In the genomic region with DNA sequence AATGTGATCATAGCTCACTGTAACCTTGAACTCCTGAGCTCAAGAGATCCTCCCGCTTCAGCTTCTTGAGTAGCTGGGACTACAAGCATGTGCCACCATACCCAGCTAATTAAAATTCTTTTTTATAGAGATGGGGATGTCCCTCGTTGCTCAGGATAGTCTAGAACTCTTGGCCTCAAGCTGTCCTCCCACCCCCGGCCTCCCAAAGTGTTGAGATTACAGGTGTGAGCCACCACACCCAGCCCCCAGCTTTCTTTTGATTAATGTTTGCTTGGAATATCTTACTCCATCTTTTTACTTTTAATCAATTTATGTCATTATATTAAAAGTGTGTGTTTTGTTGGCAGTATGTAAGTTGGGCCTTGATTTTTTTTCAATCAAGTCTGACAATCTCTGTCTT, we compare ENCODE assay signal across 21 cellular contexts. TPM values are rescaled to one million over a fixed set of nuclear protein-coding genes. Genes with fewer than 3 reads are reported as not detected.
DNase-seq lines count a peak whose midpoint lies in the region; ATAC-seq and TF ChIP-seq lines count a peak whose summit lies in the region.
"Had no signal": no experiment of that assay in that cellular context is flagged by ENCODE, and none has a peak within 500 bp of the region (broad histone marks: within the 10 kb centered on the region; RNA-seq: fewer than 3 reads in every experiment).

No MANE protein-coding gene starts in this region.

- peaks cover 51% of the 10 kb centered on the region for H3K36me3 Mint-ChIP-seq in activated CD4-positive, alpha-beta T cell treated with anti-CD3 and anti-CD28 coated beads for 36 hours (ENCODE audit: low read depth)
- peaks cover 72% of the 10 kb centered on the region for H3K36me3 Mint-ChIP-seq in activated CD8-positive, alpha-beta T cell treated with anti-CD3 and anti-CD28 coated beads for 36 hours (ENCODE audit: low read depth)

- CTCF ChIA-PET in activated CD4-positive, alpha-beta T cell treated with anti-CD3 and anti-CD28 coated beads for 36 hours (lab: Charles Lee) = interaction anchor here (0.7 kb wide), 1 partner anchor 101 kb away, joined by 3 read pairs; no protein-coding TSS in a partner anchor
- CTCF ChIA-PET in activated CD8-positive, alpha-beta T cell treated with anti-CD3 and anti-CD28 coated beads for 36 hours (lab: Charles Lee) = interaction anchor here (0.7 to 0.9 kb wide), 2 partner anchors 11 to 63 kb away, joined by 3 to 4 read pairs; no protein-coding TSS in a partner anchor

- H3K27ac Mint-ChIP-seq in activated CD4-positive, alpha-beta T cell treated with anti-CD3 and anti-CD28 coated beads for 36 hours = peak overlapping the region; percentile 42
- peak overlapping the region; percentile 25 for H3K27ac Mint-ChIP-seq in activated CD8-positive, alpha-beta T cell treated with anti-CD3 and anti-CD28 coated beads for 36 hours
- H3K27ac Mint-ChIP-seq: CD4-positive, alpha-beta T cell had no signal

- no peak for TF ChIP-seq CTCF in activated CD8-positive, alpha-beta T cell treated with anti-CD3 and anti-CD28 coated beads for 36 hours (IDR thresholded peaks at IDR 0.05)

- H3K4me1 Mint-ChIP-seq in activated CD4-positive, alpha-beta T cell treated with anti-CD3 and anti-CD28 coated beads for 36 hours = peaks cover 32% of the 10 kb centered on the region
- H3K4me1 Mint-ChIP-seq in activated CD8-positive, alpha-beta T cell treated with anti-CD3 and anti-CD28 coated beads for 36 hours (ENCODE audit: low read depth) = peaks cover 42% of the 10 kb centered on the region

- H3K4me3 Mint-ChIP-seq in activated CD4-positive, alpha-beta T cell treated with anti-CD3 and anti-CD28 coated beads for 36 hours = no peak overlapping the region
- H3K4me3 Mint-ChIP-seq in activated CD8-positive, alpha-beta T cell treated with anti-CD3 and anti-CD28 coated beads for 36 hours = no peak overlapping the region
- H3K4me3 Mint-ChIP-seq: CD4-positive, alpha-beta T cell had no signal

- intact Hi-C loops in activated CD4-positive, alpha-beta T cell treated with anti-CD3 and anti-CD28 coated beads for 36 hours (cut with DNase I, micrococcal nuclease) = no loop called here
- intact Hi-C loops in activated CD8-positive, alpha-beta T cell treated with anti-CD3 and anti-CD28 coated beads for 36 hours (cut with micrococcal nuclease) = no loop called here

- POLR2A ChIA-PET in activated CD4-positive, alpha-beta T cell treated with anti-CD3 and anti-CD28 coated beads for 36 hours (lab: Charles Lee) = no interaction called here
- POLR2A ChIA-PET in activated CD8-positive, alpha-beta T cell treated with anti-CD3 and anti-CD28 coated beads for 36 hours (lab: Charles Lee) = interaction anchor here (0.9 to 3.2 kb wide), 3 partner anchors 9 to 51 kb away, joined by 3 to 12 read pairs (median 7); no protein-coding TSS in a partner anchor

- no peaks in the 10 kb centered on the region for H3K27me3 Mint-ChIP-seq in activated CD4-positive, alpha-beta T cell treated with anti-CD3 and anti-CD28 coated beads for 36 hours
- H3K27me3 Mint-ChIP-seq in activated CD8-positive, alpha-beta T cell treated with anti-CD3 and anti-CD28 coated beads for 36 hours = no peaks in the 10 kb centered on the region

- peaks cover 20% of the 10 kb centered on the region for H3K9me3 Mint-ChIP-seq in activated CD4-positive, alpha-beta T cell treated with anti-CD3 and anti-CD28 coated beads for 36 hours (ENCODE audit: low read depth)
- peaks cover 39% of the 10 kb centered on the region for H3K9me3 Mint-ChIP-seq in activated CD8-positive, alpha-beta T cell treated with anti-CD3 and anti-CD28 coated beads for 36 hours

- no peak for DNase-seq in activated CD4-positive, alpha-beta T cell treated with anti-CD3 and anti-CD28 coated beads for 36 hours
- no peak for DNase-seq in activated CD4-positive, alpha-beta T cell treated with anti-CD3 and anti-CD28 coated beads for 1 hour
- DNase-seq in activated naive CD4-positive, alpha-beta T cell treated with anti-CD3 and anti-CD28 coated beads, Interleukin-2, amount 50 U/mL, for 16 hours = peak; percentile 11
- no peak for DNase-seq in activated naive CD4-positive, alpha-beta T cell (lab: John Stamatoyannopoulos, UW)
- no peak for DNase-seq in activated CD8-positive, alpha-beta T cell treated with anti-CD3 and anti-CD28 coated beads for 36 hours
- DNase-seq in mesenteric fat pad (ENCODE audit: low spot score) (peak; percentile 37), ureter (ENCODE audit: low spot score) (no peak), GM19238 (ENCODE audit: insufficient read length, low spot score) (no peak)
- DNase-seq: ACHN; CD4-positive, alpha-beta T cell; COR-L47; DMS79; Karpas-422; MV-4-11; NCI-H1105 treated with DMSO at 0.1 percent for 48 hours; NCI-H2081; NCI-H2171; NCI-H345; NCI-H524 treated with DMSO at 0.1 percent for 48 hours; NCI-H82 had no signal

- ATAC-seq in activated CD4-positive, alpha-beta T cell treated with anti-CD3 and anti-CD28 coated beads for 36 hours = no peak
- no peak for ATAC-seq in activated CD8-positive, alpha-beta T cell treated with anti-CD3 and anti-CD28 coated beads for 36 hours
- ATAC-seq: Panc1 had no signal

RNA-seq across cellular contexts. Expression of a gene that starts 59.4 kb away (rescaled TPM):
- total RNA-seq in activated CD4-positive, alpha-beta T cell treated with anti-CD3 and anti-CD28 coated beads for 36 hours = 10 to 100 TPM; 49.7 to 62.7 TPM
- total RNA-seq in activated CD8-positive, alpha-beta T cell treated with anti-CD3 and anti-CD28 coated beads for 36 hours = 10 to 100 TPM; 65.9 to 67.6 TPM
- total RNA-seq in mesenteric fat pad (58.5 TPM), ureter (63.3 TPM)

Comparison
In these comparisons a context has a peak if more than half of its experiments do, and no peak if none do; other contexts are left out.
1. DNase-seq: peak in activated naive CD4-positive, alpha-beta T cell treated with anti-CD3 and anti-CD28 coated beads, Interleukin-2, amount 50 U/mL, for 16 hours (single experiment) and mesenteric fat pad (single experiment); none in activated CD4-positive, alpha-beta T cell treated with anti-CD3 and anti-CD28 coated beads for 36 hours (single experiment), activated CD4-positive, alpha-beta T cell treated with anti-CD3 and anti-CD28 coated beads for 1 hour (single experiment), activated naive CD4-positive, alpha-beta T cell (0 of 4), activated CD8-positive, alpha-beta T cell treated with anti-CD3 and anti-CD28 coated beads for 36 hours (single experiment), ureter (single experiment) and GM19238 (single experiment).